Comparison of ENCODE assay signal across 8 cellular contexts in the genomic region with DNA sequence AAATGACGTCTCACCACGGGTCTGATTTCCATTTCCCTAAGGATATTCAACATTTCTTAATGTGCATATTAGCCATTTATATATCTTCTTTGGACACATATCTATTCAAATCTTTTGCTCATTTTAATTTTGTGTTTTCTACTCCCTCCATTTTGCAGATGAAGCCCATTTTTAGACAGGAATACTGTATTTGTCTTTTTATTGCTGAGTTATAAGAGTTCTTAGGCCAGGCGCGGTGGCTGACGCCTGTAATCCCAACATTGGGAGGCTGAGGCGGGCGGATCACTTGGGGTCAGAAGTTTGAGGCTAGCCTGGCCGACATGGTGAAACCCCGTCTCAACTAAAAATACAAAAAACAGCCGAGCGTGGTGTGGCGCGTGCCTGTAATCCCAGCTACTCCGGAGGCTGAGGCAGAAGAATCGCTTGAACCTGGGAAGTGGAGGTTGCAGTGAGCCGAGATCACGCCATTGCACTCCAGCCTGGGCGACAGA. TPM values are rescaled to one million over a fixed set of nuclear protein-coding genes. Genes with fewer than 3 reads are reported as not detected.
DNase-seq lines count a peak whose midpoint lies in the region; ATAC-seq, FAIRE-seq and TF ChIP-seq lines count a peak whose summit lies in the region.
"Not testable (repeated sequence)": the region's sequence is repeated elsewhere in the genome, so short reads cannot be mapped to it uniquely, and the experiment has no call there.

No MANE protein-coding gene starts in this region.

- peak overlapping the region; percentile 76 for H2AFZ ChIP-seq in ACC112 (ENCODE audit: low read length, unreplicated experiment)

- H3K36me3 ChIP-seq in ACC112 (ENCODE audit: insufficient read depth, low read length); HUES48 (ENCODE audit: control insufficient read depth, insufficient read depth, low read length); mesendoderm (ENCODE audit: control insufficient read depth, insufficient read depth, low read length); small intestine (ENCODE audit: control insufficient read depth in 2 of 2, insufficient read depth in 2 of 2, low read length in 2 of 2): not testable (repeated sequence)

- peaks cover 20% of the 10 kb centered on the region for H3K36me3 Mint-ChIP-seq in T-helper 2 cell treated with Interferon-gamma antibody and Interleukin-4, amounts not matched to agents 5 μg/mL and 100 μg/mL, for 36 hours (ENCODE audit: low read depth)

- peaks cover 30% of the 10 kb centered on the region for H3K4me1 ChIP-seq in ACC112 (ENCODE audit: control insufficient read depth, insufficient read depth, low read length, unreplicated experiment)
- not testable (repeated sequence) for H3K4me1 ChIP-seq in HUES48 (ENCODE audit: control insufficient read depth, insufficient read depth, low read length); mesendoderm (ENCODE audit: control insufficient read depth, low read depth, low read length); small intestine (ENCODE audit: control insufficient read depth in 2 of 2, insufficient read depth in 1 of 2, low read depth in 1 of 2, low read length in 1 of 2)

- not testable (repeated sequence) for H4K8ac ChIP-seq in mesendoderm (ENCODE audit: low read depth, low read length)

- not testable (repeated sequence) for H3K79me1 ChIP-seq in mesendoderm (ENCODE audit: low read length)

- not testable (repeated sequence) for FAIRE-seq in small intestine (lab: Jason Lieb, UNC)

- H3K27ac ChIP-seq in ACC112 (ENCODE audit: low read depth, low read length) (peak overlapping the region; percentile 96), angular gyrus (ENCODE audit: low read depth, low read length) (peak overlapping the region; percentile 38), small intestine (ENCODE audit: low read depth in 1 of 2, low read length in 1 of 2) (peak overlapping the region; percentile 96 to 99)
- H3K27ac ChIP-seq in HUES48 (ENCODE audit: low read depth, low read length); mesendoderm (ENCODE audit: low read depth, low read length): not testable (repeated sequence)

- H3K23ac ChIP-seq in mesendoderm (ENCODE audit: low read length) = not testable (repeated sequence)

- peak overlapping the region; percentile 93 for H3K4me3 Mint-ChIP-seq in T-helper 2 cell treated with Interferon-gamma antibody and Interleukin-4, amounts not matched to agents 5 μg/mL and 100 μg/mL, for 36 hours

- H3K18ac ChIP-seq in mesendoderm (ENCODE audit: low read length) = peak overlapping the region; percentile 56

- not testable (repeated sequence) for H2BK5ac ChIP-seq in mesendoderm (ENCODE audit: low read length)

- TF ChIP-seq CTCF in fibroblast of the aortic adventitia (IDR thresholded peaks at IDR 0.05; ENCODE audit: insufficient read depth, low read length) = not testable (repeated sequence)

- H3K56ac ChIP-seq in mesendoderm (ENCODE audit: low read length) = peak overlapping the region; percentile 67

- peaks cover 43% of the 10 kb centered on the region for H3K79me2 ChIP-seq in ACC112 (ENCODE audit: control insufficient read depth, insufficient read depth, low read length, unreplicated experiment)
- H3K79me2 ChIP-seq in mesendoderm (ENCODE audit: control insufficient read depth, insufficient read depth, low read length) = peaks cover 33% of the 10 kb centered on the region

- H3K4me1 Mint-ChIP-seq in T-helper 2 cell treated with Interferon-gamma antibody and Interleukin-4, amounts not matched to agents 5 μg/mL and 100 μg/mL, for 36 hours (ENCODE audit: low read depth) = peaks cover 31% of the 10 kb centered on the region

- H3K9me3 ChIP-seq in HUES48 (ENCODE audit: control insufficient read depth, insufficient read depth, low read length); small intestine (ENCODE audit: control insufficient read depth, low read depth): not testable (repeated sequence)

- H3K9ac ChIP-seq in HUES48 (ENCODE audit: low read depth, low read length) = not testable (repeated sequence)
- H3K9ac ChIP-seq in mesendoderm (ENCODE audit: low read length) = peak overlapping the region; percentile 62

- not testable (repeated sequence) for H4K5ac ChIP-seq in mesendoderm (ENCODE audit: low read length)

- not testable (repeated sequence) for H3K4ac ChIP-seq in mesendoderm (ENCODE audit: low read depth, low read length)

- H3K27ac Mint-ChIP-seq in T-helper 2 cell treated with Interferon-gamma antibody and Interleukin-4, amounts not matched to agents 5 μg/mL and 100 μg/mL, for 36 hours = peak overlapping the region; percentile 89

- H3K9me3 Mint-ChIP-seq in T-helper 2 cell treated with Interferon-gamma antibody and Interleukin-4, amounts not matched to agents 5 μg/mL and 100 μg/mL, for 36 hours = not testable (repeated sequence)

- H3K4me3 ChIP-seq in ACC112 (ENCODE audit: low read depth, low read length) = peak overlapping the region; percentile 99
- peak overlapping the region; percentile 100 for H3K4me3 ChIP-seq in HUES48 (ENCODE audit: low read depth, low read length)
- H3K4me3 ChIP-seq in fibroblast of the aortic adventitia (ENCODE audit: low read depth, low read length) = peak overlapping the region; percentile 91
- not testable (repeated sequence) for H3K4me3 ChIP-seq in mesendoderm (ENCODE audit: low read length)
- H3K4me3 ChIP-seq in small intestine (ENCODE audit: low read depth in 1 of 2, low read length in 2 of 2) = peak overlapping the region in 1 of 2 donors; percentile 99

- H3K4me2 ChIP-seq in mesendoderm (ENCODE audit: low read length) = not testable (repeated sequence)

- not testable (repeated sequence) for H2BK15ac ChIP-seq in mesendoderm (replicated peaks; ENCODE audit: low read depth)

- no CpG with 5 or more reads among the region's 18 CpGs for WGBS in mesendoderm (ENCODE audit: extremely low coverage, insufficient coverage, low lambda C conversion rate)
- WGBS in small intestine, 3 donors = 14 to 30% (median 15%) methylated on average over 18 of the region's 18 CpGs

- DNase-seq in T-helper 2 cell treated with Interferon-gamma antibody and Interleukin-4, amounts not matched to agents 5 μg/mL and 100 μg/mL, for 36 hours (ENCODE audit: low spot score) = peak; percentile 7
- peak; percentile 27 for DNase-seq in fibroblast of the aortic adventitia (ENCODE audit: low read depth)
- DNase-seq in mesendoderm = peak; percentile 19
- not testable (repeated sequence) for DNase-seq in small intestine

- H2BK120ac ChIP-seq in mesendoderm (ENCODE audit: low read depth, low read length) = not testable (repeated sequence)

- H3K27me3 ChIP-seq in ACC112 (ENCODE audit: insufficient read depth, low read length); HUES48 (ENCODE audit: control insufficient read depth, insufficient read depth, low read length); mesendoderm (ENCODE audit: insufficient read depth, low read length, poor library complexity); small intestine (ENCODE audit: control insufficient read depth in 2 of 2, insufficient read depth in 2 of 2, low read length in 2 of 2): not testable (repeated sequence)

- peak; percentile 12 for ATAC-seq in GM19455 (IDR thresholded peaks at IDR 0.05; ENCODE audit: unreplicated experiment)

- H2AK5ac ChIP-seq in mesendoderm (ENCODE audit: low read length) = not testable (repeated sequence)

- not testable (repeated sequence) for H3K27me3 Mint-ChIP-seq in T-helper 2 cell treated with Interferon-gamma antibody and Interleukin-4, amounts not matched to agents 5 μg/mL and 100 μg/mL, for 36 hours (ENCODE audit: low read depth)

RNA-seq across cellular contexts. Expression of a gene that starts 0.6 kb away (rescaled TPM):
- 72.4 and 210 TPM in 2 replicates for total RNA-seq in fibroblast of the aortic adventitia (ENCODE audit: low replicate concordance)
- 171 TPM for polyA plus RNA-seq in mesendoderm (2013, experiment 1 of 2)
- polyA plus RNA-seq in mesendoderm (2013, experiment 2 of 2) = 167 TPM
- polyA plus RNA-seq in small intestine = 100 to 1,000 TPM in 2 of 3 donors, 10 to 100 TPM in 1; 79.7 to 125 (median 103) TPM

RNA-seq across cellular contexts. Expression of a gene that starts 5.9 kb away (rescaled TPM):
- total RNA-seq in fibroblast of the aortic adventitia (ENCODE audit: low replicate concordance) = 46.5 and 66.6 TPM in 2 replicates
- polyA plus RNA-seq in mesendoderm (2013, experiment 1 of 2) = 16.5 TPM
- polyA plus RNA-seq in mesendoderm (2013, experiment 2 of 2) = 15.3 TPM
- 1 to 10 TPM; 5.8 to 9.5 (median 7.3) TPM for polyA plus RNA-seq in small intestine

RNA-seq across cellular contexts. Expression of a gene that starts 35.8 kb away (rescaled TPM):
- total RNA-seq in fibroblast of the aortic adventitia (ENCODE audit: low replicate concordance) = 49.1 and 93.5 TPM in 2 replicates
- polyA plus RNA-seq in mesendoderm (2013, experiment 1 of 2) = 35.1 TPM
- 34.9 TPM for polyA plus RNA-seq in mesendoderm (2013, experiment 2 of 2)
- polyA plus RNA-seq in small intestine = 10 to 100 TPM; 14.1 to 30.7 (median 15.1) TPM

RNA-seq across cellular contexts. Expression of a gene that starts 40.6 kb away (rescaled TPM):
- 7.7 and 10.3 TPM in 2 replicates for total RNA-seq in fibroblast of the aortic adventitia (ENCODE audit: low replicate concordance)
- polyA plus RNA-seq in mesendoderm (2013, experiment 1 of 2) = 8.0 TPM
- polyA plus RNA-seq in mesendoderm (2013, experiment 2 of 2) = 7.6 TPM
- 100 to 1,000 TPM in 2 of 3 donors, 10 to 100 TPM in 1; 49.7 to 128 (median 103) TPM for polyA plus RNA-seq in small intestine

RNA-seq across cellular contexts. Expression of a gene that starts 44.4 kb away (rescaled TPM):
- 0.81 TPM in 1 of 2 replicates, not detected in the other for total RNA-seq in fibroblast of the aortic adventitia (ENCODE audit: low replicate concordance)
- polyA plus RNA-seq in mesendoderm (2013, experiment 1 of 2) = 0.10 TPM
- 0.17 TPM for polyA plus RNA-seq in mesendoderm (2013, experiment 2 of 2)
- 10 to 100 TPM in 2 of 3 donors, 1 to 10 TPM in 1; 3.4 to 91.3 (median 26.6) TPM for polyA plus RNA-seq in small intestine
